In the genomic region with DNA sequence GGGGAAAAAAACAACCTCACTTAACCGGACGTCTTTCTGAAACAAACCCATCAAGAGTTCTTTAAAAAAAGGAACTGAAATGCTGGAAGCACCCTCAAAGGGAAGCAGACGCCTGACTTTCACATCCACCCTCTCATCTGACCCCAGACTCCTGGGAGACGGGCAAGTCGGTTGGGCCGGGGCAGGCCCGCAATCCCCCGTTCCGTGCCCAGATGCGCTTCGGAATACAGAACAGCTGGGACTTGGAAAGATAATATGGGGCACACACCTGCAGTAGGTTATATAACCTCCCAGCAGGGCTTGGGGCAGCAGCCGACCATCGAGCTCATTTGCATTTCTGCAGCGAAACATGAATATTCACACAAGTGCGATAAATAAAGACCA, we compare ENCODE assay signal across 8 cellular contexts. TPM values are rescaled to one million over a fixed set of nuclear protein-coding genes. Genes with fewer than 3 reads are reported as not detected.
DNase-seq lines count a peak whose midpoint lies in the region; ATAC-seq and TF ChIP-seq lines count a peak whose summit lies in the region.
"Had no signal": no experiment of that assay in that cellular context is flagged by ENCODE, and none has a peak within 500 bp of the region (broad histone marks: within the 10 kb centered on the region; RNA-seq: fewer than 3 reads in every experiment).

No MANE protein-coding gene starts in this region.

- H3K4me3 ChIP-seq in GM06990 (replicated peaks; ENCODE audit: low read depth, low read length) (peak overlapping the region; percentile 35), parathyroid adenoma (ENCODE audit: low read depth, low read length) (peak overlapping the region; percentile 24), ovary (no peak overlapping the region)

- no peaks in the 10 kb centered on the region for H3K27me3 ChIP-seq in GM06990 (replicated peaks; ENCODE audit: control insufficient read depth, insufficient read depth, low read length)
- H3K27me3 ChIP-seq in parathyroid adenoma (ENCODE audit: control insufficient read depth, insufficient read depth, low read length): no peaks in the 10 kb centered on the region
- no peaks in the 10 kb centered on the region for H3K27me3 ChIP-seq in ovary
- H3K27me3 ChIP-seq: breast epithelium had no signal

- no peak for ATAC-seq in central memory CD8-positive, alpha-beta T cell (replicated peaks; ENCODE audit: extremely low read depth, poor library complexity, severe bottlenecking)

- H3K4me1 Mint-ChIP-seq in central memory CD8-positive, alpha-beta T cell: peaks cover 26% of the 10 kb centered on the region

- no peak overlapping the region for H3K27ac Mint-ChIP-seq in central memory CD8-positive, alpha-beta T cell (ENCODE audit: low read depth)

- H3K36me3 ChIP-seq in GM06990 (ENCODE audit: control insufficient read depth, insufficient read depth, low read length): no peaks in the 10 kb centered on the region
- H3K36me3 ChIP-seq in parathyroid adenoma (ENCODE audit: control insufficient read depth, insufficient read depth, low read length): no peaks in the 10 kb centered on the region
- H3K36me3 ChIP-seq in ovary: no peaks in the 10 kb centered on the region
- H3K36me3 ChIP-seq: breast epithelium had no signal

- no peak for TF ChIP-seq CTCF in GM06990 (IDR thresholded peaks at IDR 0.05; ENCODE audit: insufficient read depth, low read length, poor library complexity, severe bottlenecking)
- TF ChIP-seq CTCF in parathyroid adenoma (IDR thresholded peaks at IDR 0.05): no peak
- no peak for TF ChIP-seq CTCF in GM10248 (IDR thresholded peaks at IDR 0.05; ENCODE audit: control extremely low read depth, extremely low read depth, low read depth, missing control alignments)
- TF ChIP-seq CTCF in ovary (IDR thresholded peaks at IDR 0.05): no peak

- H3K9me3 ChIP-seq in parathyroid adenoma (ENCODE audit: control insufficient read depth, low read length) (no peaks in the 10 kb centered on the region), ovary (no peaks in the 10 kb centered on the region)
- H3K9me3 ChIP-seq: breast epithelium had no signal

- no peak overlapping the region for H3K9ac ChIP-seq in parathyroid adenoma

- DNase-seq in GM06990 (ENCODE audit: extremely low read depth, insufficient read length) (no peak), MV-4-11 (lab: John Stamatoyannopoulos, UW) (peak; percentile 94), GM10248 (ENCODE audit: extremely low spot score) (no peak), ovary (no peak)
- DNase-seq in central memory CD8-positive, alpha-beta T cell (ENCODE audit: low spot score in 2 of 2): no peak
- DNase-seq in stimulated activated CD4-positive, alpha-beta T cell treated with anti-CD3 and anti-CD28 coated beads, Interleukin-15, amount 100 ng/mL, for 24 hours: no peak

- no peaks in the 10 kb centered on the region for H3K9me3 Mint-ChIP-seq in central memory CD8-positive, alpha-beta T cell

- no peak overlapping the region for H3K27ac ChIP-seq in parathyroid adenoma
- H3K27ac ChIP-seq in ovary: no peak overlapping the region

- H3K4me1 ChIP-seq in parathyroid adenoma: peaks cover 10% of the 10 kb centered on the region
- peaks cover 4% of the 10 kb centered on the region for H3K4me1 ChIP-seq in ovary (ENCODE audit: insufficient read depth)

- POLR2A ChIA-PET in GM10248 (lab: Yijun Ruan, JAX): no interaction called here

- TF ChIP-seq EP300 in ovary (IDR thresholded peaks at IDR 0.05): no peak

- CTCF ChIA-PET in GM10248 (lab: Yijun Ruan, JAX): interaction anchor here (0.7 to 4.2 kb wide), 16 partner anchors 10 to 520 kb away, joined by 3 to 28 read pairs (median 4); no protein-coding TSS in a partner anchor

- H3K36me3 Mint-ChIP-seq in central memory CD8-positive, alpha-beta T cell (ENCODE audit: insufficient read depth): peaks cover 2% of the 10 kb centered on the region

- H3K4me3 Mint-ChIP-seq in central memory CD8-positive, alpha-beta T cell: peak overlapping the region; percentile 73

- no peak for TF ChIP-seq POLR2A in ovary (IDR thresholded peaks at IDR 0.05)

- H2AFZ ChIP-seq in parathyroid adenoma: no peak overlapping the region

- no peaks in the 10 kb centered on the region for H3K27me3 Mint-ChIP-seq in central memory CD8-positive, alpha-beta T cell

- intact Hi-C loops in ovary (cut with DNase I): no loop called here

- 10 to 19% (median 12%) methylated on average over 15 of the region's 15 CpGs for WGBS in ovary, 3 donors

- peaks cover 3% of the 10 kb centered on the region for H3K79me2 ChIP-seq in parathyroid adenoma

- peak overlapping the region; percentile 41 for H3K4me2 ChIP-seq in parathyroid adenoma (ENCODE audit: low read length)

RNA-seq across cellular contexts. Expression of gene ARHGAP27, which starts 3.7 kb away (rescaled TPM):
- 10 to 100 TPM in 3 of 7 donors, 1 to 10 TPM in 4; 3.7 to 41.7 (median 8.7) TPM for total RNA-seq in ovary
- polyA plus RNA-seq in ovary: 10 to 100 TPM in 1 of 2 donors, 1 to 10 TPM in 1; 3.8 to 10.1 TPM
